In the genomic region with DNA sequence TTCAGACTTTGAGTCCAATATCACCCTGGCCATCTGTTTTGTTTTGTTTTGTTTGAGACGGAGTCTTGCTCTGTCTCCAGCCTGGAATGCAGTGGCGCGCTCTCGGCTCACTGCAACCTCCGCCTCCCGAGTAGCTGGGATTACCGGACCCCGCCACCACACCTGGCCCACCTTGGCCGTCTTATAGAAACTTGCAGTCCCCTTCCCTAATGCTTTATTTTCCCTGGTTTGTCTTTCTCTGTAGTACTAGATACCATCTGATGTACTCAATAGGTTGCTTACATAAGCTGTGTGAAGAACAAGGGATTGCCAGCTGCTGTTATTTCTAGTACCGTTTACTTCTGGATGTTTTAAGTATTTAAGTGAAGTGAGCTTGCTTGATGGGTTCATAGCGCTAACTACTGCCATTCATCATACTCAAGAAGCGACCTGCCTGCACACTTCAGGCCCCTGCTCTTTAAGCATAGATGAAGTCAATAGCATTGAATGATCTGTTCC, we compare ENCODE assay signal across 8 cellular contexts. TPM values are rescaled to one million over a fixed set of nuclear protein-coding genes. Genes with fewer than 3 reads are reported as not detected.
DNase-seq lines count a peak whose midpoint lies in the region; TF ChIP-seq lines count a peak whose summit lies in the region.

No MANE protein-coding gene starts in this region.

- no peaks in the 10 kb centered on the region for H3K9me3 Mint-ChIP-seq in activated CD4-positive, alpha-beta T cell treated with anti-CD3 and anti-CD28 coated beads, Interleukin-2, amount 10 ng/mL, durations not matched to agents 7 days and 5 days
- no peaks in the 10 kb centered on the region for H3K9me3 Mint-ChIP-seq in activated naive CD8-positive, alpha-beta T cell treated with anti-CD3 and anti-CD28 coated beads for 36 hours

- WGBS in suprapubic skin: 33% methylated on average over 12 of the region's 12 CpGs

- POLR2A ChIA-PET in activated CD4-positive, alpha-beta T cell treated with anti-CD3 and anti-CD28 coated beads, Interleukin-2, amount 10 ng/mL, durations not matched to agents 7 days and 5 days (lab: Charles Lee): interaction anchor here (0.6 kb wide), 1 partner anchor 251 kb away, joined by 3 read pairs; no protein-coding TSS in a partner anchor

- H3K27me3 ChIP-seq in suprapubic skin: no peaks in the 10 kb centered on the region

- H3K9me3 ChIP-seq in suprapubic skin: no peaks in the 10 kb centered on the region

- H3K27me3 Mint-ChIP-seq in activated CD4-positive, alpha-beta T cell treated with anti-CD3 and anti-CD28 coated beads, Interleukin-2, amount 10 ng/mL, durations not matched to agents 7 days and 5 days: no peaks in the 10 kb centered on the region
- H3K27me3 Mint-ChIP-seq in activated naive CD8-positive, alpha-beta T cell treated with anti-CD3 and anti-CD28 coated beads for 36 hours: no peaks in the 10 kb centered on the region

- peak overlapping the region; percentile 97 for H3K27ac Mint-ChIP-seq in activated CD4-positive, alpha-beta T cell treated with anti-CD3 and anti-CD28 coated beads, Interleukin-2, amount 10 ng/mL, durations not matched to agents 7 days and 5 days
- peak overlapping the region; percentile 95 for H3K27ac Mint-ChIP-seq in activated naive CD8-positive, alpha-beta T cell treated with anti-CD3 and anti-CD28 coated beads for 36 hours

- H3K36me3 ChIP-seq in suprapubic skin: peaks cover 47% of the 10 kb centered on the region

- peaks cover 27% of the 10 kb centered on the region for H3K4me1 ChIP-seq in suprapubic skin

- CTCF ChIA-PET in activated CD4-positive, alpha-beta T cell treated with anti-CD3 and anti-CD28 coated beads, Interleukin-2, amount 10 ng/mL, durations not matched to agents 7 days and 5 days (lab: Charles Lee): interaction anchor here (1.0 to 1.8 kb wide), 4 partner anchors 9 to 393 kb away, joined by 3 to 7 read pairs (median 5); no protein-coding TSS in a partner anchor

- H3K4me3 ChIP-seq in suprapubic skin: peak overlapping the region; percentile 91

- no peak for TF ChIP-seq CTCF in suprapubic skin (IDR thresholded peaks at IDR 0.05)

- H3K27ac ChIP-seq in suprapubic skin: peak overlapping the region; percentile 90

- H3K36me3 Mint-ChIP-seq in activated CD4-positive, alpha-beta T cell treated with anti-CD3 and anti-CD28 coated beads, Interleukin-2, amount 10 ng/mL, durations not matched to agents 7 days and 5 days (ENCODE audit: low read depth): peaks cover 60% of the 10 kb centered on the region
- peaks cover 63% of the 10 kb centered on the region for H3K36me3 Mint-ChIP-seq in activated naive CD8-positive, alpha-beta T cell treated with anti-CD3 and anti-CD28 coated beads for 36 hours

- peak overlapping the region; percentile 98 for H3K4me3 Mint-ChIP-seq in activated CD4-positive, alpha-beta T cell treated with anti-CD3 and anti-CD28 coated beads, Interleukin-2, amount 10 ng/mL, durations not matched to agents 7 days and 5 days
- peak overlapping the region; percentile 100 for H3K4me3 Mint-ChIP-seq in activated naive CD8-positive, alpha-beta T cell treated with anti-CD3 and anti-CD28 coated beads for 36 hours

- H3K4me1 Mint-ChIP-seq in activated CD4-positive, alpha-beta T cell treated with anti-CD3 and anti-CD28 coated beads, Interleukin-2, amount 10 ng/mL, durations not matched to agents 7 days and 5 days: peaks cover 55% of the 10 kb centered on the region
- peaks cover 51% of the 10 kb centered on the region for H3K4me1 Mint-ChIP-seq in activated naive CD8-positive, alpha-beta T cell treated with anti-CD3 and anti-CD28 coated beads for 36 hours

- no peak for DNase-seq in activated CD4-positive, alpha-beta T cell treated with anti-CD3 and anti-CD28 coated beads, Interleukin-2, amount 10 ng/mL, durations not matched to agents 7 days and 5 days
- no peak for DNase-seq in activated CD4-positive, alpha-beta T cell treated with anti-CD3 and anti-CD28 coated beads, Interleukin-2, amount 50 U/mL, for 1 hour
- DNase-seq in activated naive CD8-positive, alpha-beta T cell treated with anti-CD3 and anti-CD28 coated beads for 36 hours: no peak
- peak; percentile 52 for DNase-seq in islet precursor cell
- DNase-seq in suprapubic skin (ENCODE audit: low spot score in 2 of 2): no peak
- no peak for DNase-seq in NCI-H69 (lab: John Stamatoyannopoulos, UW)
- no peak for DNase-seq in NCI-H2196 treated with DMSO at 0.1 percent for 48 hours (lab: John Stamatoyannopoulos, UW; ENCODE audit: unreplicated experiment)
- DNase-seq in NCI-H2196 (lab: John Stamatoyannopoulos, UW; ENCODE audit: unreplicated experiment): no peak

- no peak for TF ChIP-seq EP300 in suprapubic skin (IDR thresholded peaks at IDR 0.05)

- no peak for TF ChIP-seq POLR2A in suprapubic skin (IDR thresholded peaks at IDR 0.05)

RNA-seq across cellular contexts. Expression of gene RPL31, which starts 1.2 kb away (rescaled TPM):
- total RNA-seq in activated CD4-positive, alpha-beta T cell treated with anti-CD3 and anti-CD28 coated beads, Interleukin-2, amount 10 ng/mL, durations not matched to agents 7 days and 5 days: 1,000 to 10,000 TPM; 1,127 to 1,501 TPM
- 1,000 to 10,000 TPM; 1,614 to 1,628 TPM for total RNA-seq in activated naive CD8-positive, alpha-beta T cell treated with anti-CD3 and anti-CD28 coated beads for 36 hours
- total RNA-seq in suprapubic skin: 1,000 to 10,000 TPM; 1,149 to 1,835 (median 1,682) TPM
